In genomic region chr2:85786865-85787264, GRCh38 we compare ENCODE assay signal across 28 cellular contexts. TPM values are rescaled to one million over a fixed set of nuclear protein-coding genes. Genes with fewer than 3 reads are reported as not detected.
"Had no signal": no experiment of that assay in that cellular context is flagged by ENCODE, and none has a peak within 500 bp of the region (broad histone marks: within the 10 kb centered on the region; RNA-seq: fewer than 3 reads in every experiment).

No MANE protein-coding gene starts in this region.

- H3K27ac ChIP-seq: brain microvascular endothelial cell, SK-N-MC, VCaP had no signal

- H3K27me3 ChIP-seq: brain microvascular endothelial cell had no signal

- H3K9me3 Mint-ChIP-seq: activated CD4-positive, alpha-beta memory T cell treated with anti-CD3 and anti-CD28 coated beads, Interleukin-2, amount 10 ng/mL, durations not matched to agents 7 days and 5 days; activated naive CD4-positive, alpha-beta T cell treated with anti-CD3 and anti-CD28 coated beads for 36 hours; activated T-helper 17 cell treated with anti-CD3 and anti-CD28 coated beads, Interleukin-2, amount 50 U/mL, for 72 hours; T-cell had no signal

- DNase-seq: activated CD4-positive, alpha-beta memory T cell treated with anti-CD3 and anti-CD28 coated beads, Interleukin-2, amount 10 ng/mL, durations not matched to agents 7 days and 5 days; activated CD4-positive, alpha-beta T cell treated with anti-CD3 and anti-CD28 coated beads for 36 hours; activated CD4-positive, alpha-beta T cell treated with anti-CD3 and anti-CD28 coated beads, Interleukin-2, amount 50 U/mL, for 1 hour; activated gamma-delta T cell; activated naive CD4-positive, alpha-beta T cell treated with anti-CD3 and anti-CD28 coated beads for 36 hours; activated T-cell treated with anti-CD3 and anti-CD28 coated beads for 4 hours; activated T-cell treated with anti-CD3 and anti-CD28 coated beads, Interleukin-2, amount 50 U/mL, for 48 hours; amygdala; brain microvascular endothelial cell; Kasumi-1; KBM-7; NCI-H1105 treated with DMSO at 0.1 percent for 48 hours; NCI-H1436 treated with DMSO at 0.1 percent for 48 hours; NCI-H187; NCI-H2081; NCI-H510A treated with DMSO at 0.1 percent for 48 hours; NCI-H69; NK-92 treated with Interleukin-12 subunit alpha and Interleukin-12 subunit beta, amount 100 ng/mL, for 24 hours; OCI-M1; RPMI8226; T-cell; T-helper 2 cell; T1000 had no signal

- H3K4me1 Mint-ChIP-seq: activated CD4-positive, alpha-beta memory T cell treated with anti-CD3 and anti-CD28 coated beads, Interleukin-2, amount 10 ng/mL, durations not matched to agents 7 days and 5 days; activated CD4-positive, alpha-beta T cell treated with anti-CD3 and anti-CD28 coated beads for 36 hours; activated T-helper 17 cell treated with anti-CD3 and anti-CD28 coated beads, Interleukin-2, amount 50 U/mL, for 72 hours had no signal

- H3K4me3 Mint-ChIP-seq: activated CD4-positive, alpha-beta memory T cell treated with anti-CD3 and anti-CD28 coated beads, Interleukin-2, amount 10 ng/mL, durations not matched to agents 7 days and 5 days; activated CD4-positive, alpha-beta T cell treated with anti-CD3 and anti-CD28 coated beads for 36 hours; activated naive CD4-positive, alpha-beta T cell treated with anti-CD3 and anti-CD28 coated beads for 36 hours; activated naive CD8-positive, alpha-beta T cell; activated T-helper 17 cell treated with anti-CD3 and anti-CD28 coated beads, Interleukin-2, amount 50 U/mL, for 72 hours; T-cell had no signal

- H3K27ac Mint-ChIP-seq: activated CD4-positive, alpha-beta memory T cell treated with anti-CD3 and anti-CD28 coated beads, Interleukin-2, amount 10 ng/mL, durations not matched to agents 7 days and 5 days; activated CD4-positive, alpha-beta T cell treated with anti-CD3 and anti-CD28 coated beads for 36 hours; activated naive CD4-positive, alpha-beta T cell treated with anti-CD3 and anti-CD28 coated beads for 36 hours; activated naive CD8-positive, alpha-beta T cell; activated T-helper 17 cell treated with anti-CD3 and anti-CD28 coated beads, Interleukin-2, amount 50 U/mL, for 72 hours; T-cell had no signal

- H3K36me3 ChIP-seq: brain microvascular endothelial cell had no signal

- H3K36me3 Mint-ChIP-seq: activated naive CD8-positive, alpha-beta T cell; T-cell had no signal

- H3K4me3 ChIP-seq: SK-N-MC had no signal

RNA-seq across cellular contexts. Expression of gene ATOH8, which starts 33.1 kb away (rescaled TPM):
- total RNA-seq: activated CD4-positive, alpha-beta T cell treated with anti-CD3 and anti-CD28 coated beads for 36 hours; activated CD8-positive, alpha-beta memory T cell treated with anti-CD3 and anti-CD28 coated beads for 36 hours; activated naive CD4-positive, alpha-beta T cell treated with anti-CD3 and anti-CD28 coated beads for 36 hours; activated T-helper 17 cell treated with anti-CD3 and anti-CD28 coated beads, Interleukin-2, amount 50 U/mL, for 72 hours had no signal
